In the genomic region with DNA sequence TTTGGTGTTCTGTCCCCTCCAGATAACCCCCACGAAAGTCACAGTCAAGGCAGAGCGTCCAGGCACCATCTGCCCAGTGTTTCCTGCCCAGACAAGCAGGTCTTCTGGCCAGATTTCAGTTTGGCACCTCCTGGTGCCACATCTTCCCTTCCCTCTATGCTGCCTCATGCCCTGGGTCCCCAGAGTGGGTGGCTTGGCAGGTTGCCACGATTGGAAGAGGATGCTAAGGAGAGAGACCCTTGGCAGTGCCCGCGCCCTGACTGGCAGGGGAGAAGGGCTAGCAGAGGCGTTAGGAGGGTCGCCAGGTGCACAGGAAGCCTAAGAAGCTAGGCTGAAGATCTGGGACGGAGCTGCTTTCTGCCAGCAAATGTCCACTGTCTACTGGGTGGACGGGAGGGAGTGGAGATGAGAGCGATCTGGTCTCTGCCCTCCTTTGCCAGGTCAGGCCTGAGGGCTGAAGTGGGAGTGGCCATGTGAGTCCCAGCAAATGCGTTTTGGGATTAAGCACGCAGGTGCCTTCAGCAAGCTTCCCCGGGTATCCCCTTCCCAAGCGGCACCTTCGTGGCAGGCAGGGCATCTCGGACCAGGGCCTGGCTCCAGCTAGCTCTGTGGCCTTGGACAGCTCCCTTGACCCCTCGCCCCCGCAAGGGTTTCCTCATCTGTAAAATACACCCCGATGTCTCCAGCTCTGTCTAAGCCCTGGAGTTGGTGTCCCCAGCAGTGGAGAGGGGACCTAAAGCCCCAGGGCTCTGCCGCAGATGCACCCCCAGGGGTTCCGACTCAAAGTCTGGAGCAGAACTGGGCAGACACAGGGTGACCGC, we compare ENCODE assay signal across 9 cellular contexts. TPM values are rescaled to one million over a fixed set of nuclear protein-coding genes. Genes with fewer than 3 reads are reported as not detected.
DNase-seq lines count a peak whose midpoint lies in the region; ATAC-seq and TF ChIP-seq lines count a peak whose summit lies in the region.
"Had no signal": no experiment of that assay in that cellular context is flagged by ENCODE, and none has a peak within 500 bp of the region (broad histone marks: within the 10 kb centered on the region; RNA-seq: fewer than 3 reads in every experiment).

No MANE protein-coding gene starts in this region.

- H3K4ac ChIP-seq in trophoblast cell (ENCODE audit: low read depth, low read length), result no peak overlapping the region

- H4K20me1 ChIP-seq in PC-9 (ENCODE audit: insufficient read depth), result no peaks in the 10 kb centered on the region

- H3K27me3 ChIP-seq in PC-9 (ENCODE audit: insufficient read depth, low read depth) (peaks cover 3% of the 10 kb centered on the region; the same call in 1 of the 2 replicates), heart left ventricle (peaks cover 0 to 5% (median 0%) of the 10 kb centered on the region in 9 donors), trophoblast cell (ENCODE audit: insufficient read depth, low read length) (peaks cover 8% of the 10 kb centered on the region)

- no peaks in the 10 kb centered on the region for H3K79me1 ChIP-seq in trophoblast cell (ENCODE audit: low read length)

- BruUV-seq in PC-9 (replicated peaks; lab: Mats Ljungman, UMichigan), result no TSS peak

- intact Hi-C loops in PC-9 (cut with micrococcal nuclease; ENCODE audit: unreplicated experiment) (loop anchor here (5.0 to 10.0 kb wide), 3 partner anchors 56 to 238 kb away; partner anchors contain the start of gene TTYH2), heart left ventricle (cut with DNase I) (loop anchor here in 6 of 10 donors (5.0 to 10.0 kb wide), 5 partner anchors 148 to 248 kb away; partner anchors contain the start of genes TTYH2 (in 4 of the 6) and RPL38 (in 2 of the 6))

- H3K23ac ChIP-seq in trophoblast cell (ENCODE audit: low read length), result no peak overlapping the region

- no peak overlapping the region for H3K18ac ChIP-seq in trophoblast cell (ENCODE audit: low read length)

- H3K27ac ChIP-seq in PC-9, result no peak overlapping the region
- peak overlapping the region; percentile 21 to 99 (median 92) for H3K27ac ChIP-seq in heart left ventricle
- H3K27ac ChIP-seq in trophoblast cell (ENCODE audit: low read depth, low read length), result no peak overlapping the region
- H3K27ac ChIP-seq: HL-60 had no signal

- H3K9me2 ChIP-seq in PC-9 (ENCODE audit: insufficient read depth), result no peaks in the 10 kb centered on the region

- no peak overlapping the region for H4K8ac ChIP-seq in trophoblast cell (ENCODE audit: low read depth, low read length)

- H3K14ac ChIP-seq in trophoblast cell (ENCODE audit: low read length), result no peak overlapping the region

- POLR2A ChIA-PET in PC-9 (lab: Charles Lee; ENCODE audit: unreplicated experiment), result no interaction called here

- H3F3A ChIP-seq in PC-9 (ENCODE audit: insufficient read depth, low read depth), result no peaks in the 10 kb centered on the region

- no peaks in the 10 kb centered on the region for H3K9me3 ChIP-seq in PC-9 (ENCODE audit: insufficient read depth, low read depth)
- H3K9me3 ChIP-seq in heart left ventricle, result no peaks in the 10 kb centered on the region
- no peaks in the 10 kb centered on the region for H3K9me3 ChIP-seq in trophoblast cell (ENCODE audit: insufficient read depth, low read depth, low read length)

- H2AK5ac ChIP-seq in trophoblast cell (ENCODE audit: low read length), result no peak overlapping the region

- WGBS in heart left ventricle, 4 donors, result 51 to 63% (median 59%) methylated on average over 15 to 22 of the region's 22 CpGs
- no CpG with 5 or more reads among the region's 22 CpGs for WGBS in trophoblast cell (ENCODE audit: extremely low coverage, insufficient coverage, insufficient read length)

- DNase-seq in DMS79 treated with DMSO at 0.1 percent for 48 hours (lab: John Stamatoyannopoulos, UW) (peak; percentile 29), PC-9 (no peak), heart left ventricle (peak in 2 of 5 donors; percentile 48 to 67), trophoblast cell (no peak), ACHN (no peak), epidermal melanocyte (ENCODE audit: insufficient read length, low spot score) (no peak)

- TF ChIP-seq POLR2A in heart left ventricle (IDR thresholded peaks at IDR 0.05) (no peak), GM18505 (IDR thresholded peaks at IDR 0.05; ENCODE audit: borderline replicate concordance, extremely low read depth, insufficient read depth, insufficient read length) (no peak)

- H3K4me1 ChIP-seq in PC-9 (replicated peaks; ENCODE audit: insufficient read depth), result peaks cover 7% of the 10 kb centered on the region; the same call in 1 of the 2 replicates
- H3K4me1 ChIP-seq in heart left ventricle, result peaks cover 8 to 74% (median 40%) of the 10 kb centered on the region in 12 donors
- H3K4me1 ChIP-seq in trophoblast cell (ENCODE audit: control insufficient read depth in 1 of 2, insufficient read depth in 2 of 2, low read length in 2 of 2), result peaks cover 3 to 6% of the 10 kb centered on the region in 2 experiments

- H3K36me3 ChIP-seq in PC-9 (ENCODE audit: low read depth) (no peaks in the 10 kb centered on the region), heart left ventricle (peaks cover 0 to 3% (median 0%) of the 10 kb centered on the region in 9 donors), trophoblast cell (ENCODE audit: control insufficient read depth in 1 of 2, insufficient read depth in 2 of 2, low read length in 2 of 2) (no peaks in the 10 kb centered on the region)

- H3K79me2 ChIP-seq in PC-9 (ENCODE audit: low read depth) (no peaks in the 10 kb centered on the region), trophoblast cell (ENCODE audit: control insufficient read depth, insufficient read depth, low read length, poor library complexity) (no peaks in the 10 kb centered on the region)

- H3K4me2 ChIP-seq in PC-9 (peak overlapping the region; percentile 96), trophoblast cell (ENCODE audit: low read length) (peak overlapping the region; percentile 69)

- in situ Hi-C loops in ACHN (cut with HindIII; ENCODE audit: low pct_ligation_motif_present, low pct_unique_long_range_greater_than_20kb, low sequenced_read_pairs), result no loop called here

- no peak overlapping the region for H4K91ac ChIP-seq in trophoblast cell (ENCODE audit: low read depth, low read length)

- no peak overlapping the region for H2BK12ac ChIP-seq in trophoblast cell (ENCODE audit: low read length)

- no peak overlapping the region for H2BK5ac ChIP-seq in trophoblast cell (ENCODE audit: low read depth, low read length, poor library complexity)

- no peak overlapping the region for H2AFZ ChIP-seq in PC-9
- H2AFZ ChIP-seq in trophoblast cell (ENCODE audit: insufficient read depth, low read length, poor library complexity), result no peak overlapping the region

- no peak overlapping the region for H2BK120ac ChIP-seq in trophoblast cell (ENCODE audit: insufficient read depth, low read length, poor library complexity)

- H3K4me3 ChIP-seq in PC-9 (peak overlapping the region; percentile 43; the same call in 1 of the 2 replicates), heart left ventricle (peak overlapping the region in 10 of 12 donors; percentile 36 to 57 (median 52)), trophoblast cell (ENCODE audit: low read depth, low read length) (peak overlapping the region; percentile 26)

- no peak overlapping the region for H4K12ac ChIP-seq in trophoblast cell (ENCODE audit: low read depth, low read length)

- ATAC-seq in heart left ventricle, result no peak
- ATAC-seq in GM18505 (IDR thresholded peaks at IDR 0.05; ENCODE audit: unreplicated experiment), result no peak
- no peak for ATAC-seq in HG03025 (IDR thresholded peaks at IDR 0.05; ENCODE audit: low FRiP score, unreplicated experiment)

- H3K9ac ChIP-seq in trophoblast cell (ENCODE audit: low read length), result no peak overlapping the region

- CTCF ChIA-PET in PC-9 (lab: Charles Lee), result interaction anchor here (0.8 to 1.6 kb wide), 3 partner anchors 60 to 74 kb away, joined by 4 to 6 read pairs (median 4); no protein-coding TSS in a partner anchor

- TF ChIP-seq CTCF in PC-9 (conservative IDR thresholded peaks at IDR 0.05), result no peak
- TF ChIP-seq CTCF in heart left ventricle (IDR thresholded peaks at IDR 0.05), result no peak

RNA-seq across cellular contexts. Expression of gene CD300A, which starts 13.4 kb away (rescaled TPM):
- total RNA-seq in PC-9 (2021), result not detected in 2 replicates
- total RNA-seq in heart left ventricle, result 10 to 100 TPM in 1 of 9 donors, 1 to 10 TPM in 6, under 1 TPM in 2; 0.64 to 23.2 (median 1.8) TPM
- polyA plus RNA-seq in heart left ventricle, result 1 to 10 TPM in 1 of 2 donors, under 1 TPM in 1; 0.72 to 1.5 TPM
- polyA plus RNA-seq in trophoblast cell (2013), result 0.26 and 0.30 TPM in 2 replicates

RNA-seq across cellular contexts. Expression of gene GPRC5C, which starts 21.2 kb away (rescaled TPM):
- 27.9 and 32.4 TPM in 2 replicates for total RNA-seq in PC-9 (2021)
- 10 to 100 TPM; 22.2 to 59.9 (median 39.2) TPM for total RNA-seq in heart left ventricle
- 10 to 100 TPM; 28.5 to 35.3 TPM for polyA plus RNA-seq in heart left ventricle
- polyA plus RNA-seq in trophoblast cell (2013), result 26.2 and 26.4 TPM in 2 replicates

Comparison
In these comparisons a context has a peak if more than half of its experiments do, and no peak if none do; other contexts are left out.
1. H3K27ac ChIP-seq: peak in heart left ventricle (12 of 12); none in PC-9 (single experiment) and trophoblast cell (single experiment).
2. Peak in every context shown above with its lines, with median percentiles within 50 percentile points of each other: H3K4me3 ChIP-seq.